17 cellular contexts compared by ENCODE assay signal in the genomic region with DNA sequence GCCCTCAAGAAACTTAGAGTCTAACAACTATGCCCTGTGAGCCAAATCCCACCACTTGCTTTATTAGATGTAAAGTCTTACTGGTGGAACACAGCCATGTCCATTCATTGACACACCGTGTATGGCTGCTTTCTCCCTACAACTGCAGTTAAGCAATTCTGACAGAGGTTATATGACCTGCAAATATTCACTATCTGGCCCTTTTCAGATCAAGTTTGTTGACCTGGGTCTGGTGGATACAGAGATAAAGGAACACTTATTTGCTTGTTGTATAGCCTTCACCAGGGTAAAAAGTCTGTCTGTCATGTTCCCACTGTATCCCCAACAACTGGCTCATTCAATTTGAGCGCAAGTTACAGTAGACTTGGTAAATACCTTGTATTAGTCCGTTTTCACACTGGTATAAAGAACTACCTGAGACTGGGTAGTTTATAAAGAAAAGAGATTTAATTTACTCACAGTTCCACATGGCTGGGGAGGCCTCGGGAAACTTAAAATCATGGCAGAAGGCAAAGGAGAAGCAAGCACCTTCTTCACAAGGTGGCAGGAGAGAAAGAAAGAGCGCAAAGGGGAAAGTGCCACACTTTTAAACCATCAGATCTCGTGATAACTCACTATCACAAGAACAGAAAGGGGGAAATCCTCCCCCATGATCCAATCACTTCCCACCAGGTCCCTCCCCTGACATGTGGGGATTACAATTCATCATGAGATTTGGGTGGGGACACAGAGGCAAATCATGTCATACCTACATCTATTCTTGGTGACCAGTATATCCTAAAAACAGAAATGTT. TPM values are rescaled to one million over a fixed set of nuclear protein-coding genes. Genes with fewer than 3 reads are reported as not detected.
DNase-seq lines count a peak whose midpoint lies in the region; ATAC-seq and TF ChIP-seq lines count a peak whose summit lies in the region.
"Had no signal": no experiment of that assay in that cellular context is flagged by ENCODE, and none has a peak within 500 bp of the region (broad histone marks: within the 10 kb centered on the region; RNA-seq: fewer than 3 reads in every experiment).

No MANE protein-coding gene starts in this region.

- no peak for TF ChIP-seq POLR2A in transverse colon (IDR thresholded peaks at IDR 0.05)

- no peaks in the 10 kb centered on the region for H3K27me3 ChIP-seq in transverse colon
- H3K27me3 ChIP-seq: SJCRH30 had no signal

- H3K27me3 Mint-ChIP-seq in dendritic cell treated with granulocyte-macrophage colony-stimulating factor and Interleukin-4, amounts not matched to agents 40 ng/mL and 50 ng/mL, for 4 days, result no peaks in the 10 kb centered on the region

- DNase-seq in HuH-7 (ENCODE audit: low spot score) (peak; percentile 58), mucosa of descending colon (no peak), transverse colon (no peak), D341Med (ENCODE audit: low spot score) (no peak), GM20000 (ENCODE audit: low spot score) (no peak)
- DNase-seq: HCEC 1CT, KBM-7, MV-4-11, NCI-H1417, NCI-H1930, NCI-H446, SJCRH30 had no signal

- no peaks in the 10 kb centered on the region for H3K36me3 ChIP-seq in mucosa of descending colon (ENCODE audit: low read depth)
- H3K36me3 ChIP-seq in transverse colon, result no peaks in the 10 kb centered on the region

- peaks cover 35% of the 10 kb centered on the region for H3K4me1 ChIP-seq in mucosa of descending colon (ENCODE audit: low read depth)
- H3K4me1 ChIP-seq in transverse colon, result peaks cover 16 to 40% (median 25%) of the 10 kb centered on the region in 4 donors

- ATAC-seq in mucosa of descending colon (peak; percentile 21), GM19328 (IDR thresholded peaks at IDR 0.05; ENCODE audit: unreplicated experiment) (no peak)

- peak overlapping the region; percentile 33 for H3K27ac Mint-ChIP-seq in dendritic cell treated with granulocyte-macrophage colony-stimulating factor and Interleukin-4, amounts not matched to agents 40 ng/mL and 50 ng/mL, for 4 days

- H3K4me3 Mint-ChIP-seq in dendritic cell treated with granulocyte-macrophage colony-stimulating factor and Interleukin-4, amounts not matched to agents 40 ng/mL and 50 ng/mL, for 4 days, result no peak overlapping the region

- H3K4me3 ChIP-seq in mucosa of descending colon (no peak overlapping the region), transverse colon (no peak overlapping the region)
- H3K4me3 ChIP-seq: A549, SJCRH30 had no signal

- H3K9me3 ChIP-seq in mucosa of descending colon (no peaks in the 10 kb centered on the region), transverse colon (no peaks in the 10 kb centered on the region)
- H3K9me3 ChIP-seq: A549, SJCRH30 had no signal

- H3K36me3 Mint-ChIP-seq in dendritic cell treated with granulocyte-macrophage colony-stimulating factor and Interleukin-4, amounts not matched to agents 40 ng/mL and 50 ng/mL, for 4 days (ENCODE audit: low read depth), result no peaks in the 10 kb centered on the region

- no peak for TF ChIP-seq EP300 in transverse colon (IDR thresholded peaks at IDR 0.05; ENCODE audit: low read depth)

- H3K27ac ChIP-seq in transverse colon, result peak overlapping the region; percentile 48 to 79 (median 72)
- H3K27ac ChIP-seq: A549, C4-2B, RWPE1, SJCRH30 had no signal

- in situ Hi-C loops in transverse colon (cut with MboI; ENCODE audit: low pct_ligation_motif_present in 1 of 4, low pct_unique_long_range_greater_than_20kb in 1 of 4, low sequenced_read_pairs in 3 of 4), result loop anchor here in 2 of 4 donors (5.0 to 25.0 kb wide), 2 partner anchors 385 to 855 kb away; no protein-coding TSS in a partner anchor

- TF ChIP-seq CTCF in mucosa of descending colon (IDR thresholded peaks at IDR 0.05), result no peak
- no peak for TF ChIP-seq CTCF in transverse colon (IDR thresholded peaks at IDR 0.05)
- TF ChIP-seq CTCF in GM20000 (IDR thresholded peaks at IDR 0.05; ENCODE audit: extremely low read depth, missing control alignments), result no peak

- peaks cover 27% of the 10 kb centered on the region for H3K4me1 Mint-ChIP-seq in dendritic cell treated with granulocyte-macrophage colony-stimulating factor and Interleukin-4, amounts not matched to agents 40 ng/mL and 50 ng/mL, for 4 days (ENCODE audit: low read depth)

- intact Hi-C loops in dendritic cell treated with granulocyte-macrophage colony-stimulating factor and Interleukin-4, amounts not matched to agents 40 ng/mL and 50 ng/mL, for 4 days (cut with micrococcal nuclease), result no loop called here
- intact Hi-C loops in mucosa of descending colon (cut with DNase I, micrococcal nuclease), result loop anchor here in 1 of 2 donors (10.0 kb wide), 1 partner anchor 857 kb away; no protein-coding TSS in a partner anchor
- intact Hi-C loops in transverse colon (cut with DNase I; ENCODE audit: low total_unique reads), result no loop called here

- 55 to 76% methylated on average over 4 to 6 of the region's 6 CpGs for WGBS in transverse colon (ENCODE audit: low coverage in 1 of 2), 2 donors

- H3K9me3 Mint-ChIP-seq in dendritic cell treated with granulocyte-macrophage colony-stimulating factor and Interleukin-4, amounts not matched to agents 40 ng/mL and 50 ng/mL, for 4 days, result no peaks in the 10 kb centered on the region

RNA-seq across cellular contexts. Expression of gene DEPDC1B, which starts 27.9 kb away (rescaled TPM):
- 1 to 10 TPM; 3.4 to 9.8 (median 4.5) TPM for total RNA-seq in mucosa of descending colon
- 1 to 10 TPM in 3 of 4 donors, not detected in 1; 2.7 to 3.2 (median 2.9) TPM for total RNA-seq in transverse colon
